In the genomic region with DNA sequence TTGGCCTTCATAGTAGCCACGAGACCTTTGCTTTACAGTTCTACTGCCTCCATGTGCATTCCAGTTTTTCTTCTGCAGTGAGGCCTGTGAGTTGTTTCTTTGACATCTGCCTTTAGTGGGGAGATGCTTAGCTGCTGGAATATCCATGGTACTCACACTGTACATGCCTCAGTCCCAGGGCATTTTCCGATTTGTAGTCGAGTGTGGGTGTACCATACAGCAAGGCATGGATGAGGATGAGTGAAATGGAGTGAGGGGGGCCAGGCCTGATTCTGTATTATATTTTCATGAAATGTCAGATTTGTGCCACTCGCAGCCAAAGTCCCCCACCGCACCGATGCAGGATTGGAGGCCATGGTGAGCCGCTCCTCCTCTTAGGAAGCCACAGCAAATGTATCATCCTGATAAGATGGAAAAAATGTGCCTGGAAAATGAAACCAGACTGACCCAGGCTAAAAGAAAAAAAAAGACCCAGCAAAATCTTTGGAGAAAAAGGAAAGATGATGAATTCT, we compare ENCODE assay signal across 26 cellular contexts.
"Had no signal": no experiment of that assay in that cellular context is flagged by ENCODE, and none has a peak within 500 bp of the region (broad histone marks: within the 10 kb centered on the region; RNA-seq: fewer than 3 reads in every experiment).

No MANE protein-coding gene starts in this region.

- H3K4me3 Mint-ChIP-seq: naive thymus-derived CD8-positive, alpha-beta T cell; nephron; neural crest cell; stimulated activated memory B cell treated with anti-CD40 and anti-IgM and Interleukin-4, amounts not matched to agents 10 μg/mL and 1 μg/mL and 100 μg/mL, for 72 hours had no signal

- H3K9me3 ChIP-seq: heart right ventricle, lower lobe of right lung, ovary, stomach, testis, thyroid gland, transverse colon, upper lobe of left lung had no signal

- H2AFZ ChIP-seq: hepatocyte had no signal

- H3K4me3 ChIP-seq: heart right ventricle, hepatocyte, lower lobe of right lung, ovary, stomach, testis, thyroid gland, transverse colon, upper lobe of left lung had no signal

- H3K79me2 ChIP-seq: hepatocyte had no signal

- DNase-seq: heart right ventricle; islet precursor cell; lower lobe of right lung; mammary epithelial cell; mesenchymal stem cell; nucleus accumbens; right cardiac atrium; small intestine; stimulated activated CD4-positive, alpha-beta T cell treated with anti-CD3 and anti-CD28 coated beads, Interleukin-1b, Interleukin-23, amount 100 ng/mL, for 48 hours; stimulated activated CD4-positive, alpha-beta T cell treated with anti-CD3 and anti-CD28 coated beads, Interleukin-2, amount 100 ng/mL, for 48 hours; stimulated activated CD4-positive, alpha-beta T cell treated with anti-CD3 and anti-CD28 coated beads, Interleukin-4, amount 100 ng/mL, for 4 hours; stimulated activated CD8-positive, alpha-beta memory T cell treated with anti-CD3 and anti-CD28 coated beads, Interleukin-4, amount 100 ng/mL, for 48 hours; stimulated activated naive CD8-positive, alpha-beta T cell treated with anti-CD3 and anti-CD28 coated beads, Interleukin-15, Interleukin-2, amounts not matched to agents 100 U/mL and 50 U/mL, for 24 hours; stomach; testis; thyroid gland; transverse colon; upper lobe of left lung had no signal

- H3K4me2 ChIP-seq: hepatocyte had no signal

- H3K27ac ChIP-seq: heart right ventricle, hepatocyte, lower lobe of right lung, ovary, stomach, testis, thyroid gland, transverse colon, upper lobe of left lung had no signal

- H3K27me3 ChIP-seq: heart right ventricle, hepatocyte, ovary, stomach, testis, thyroid gland, transverse colon, upper lobe of left lung had no signal

- H3K36me3 Mint-ChIP-seq: naive thymus-derived CD8-positive, alpha-beta T cell; stimulated activated memory B cell treated with anti-CD40 and anti-IgM and Interleukin-4, amounts not matched to agents 10 μg/mL and 1 μg/mL and 100 μg/mL, for 72 hours had no signal

- H3K9me3 Mint-ChIP-seq: naive thymus-derived CD8-positive, alpha-beta T cell; nephron had no signal

- H3K27me3 Mint-ChIP-seq: naive thymus-derived CD8-positive, alpha-beta T cell had no signal

- H3K4me1 ChIP-seq: upper lobe of left lung had no signal

- H3K36me3 ChIP-seq: ovary, stomach, thyroid gland, transverse colon had no signal

- H3K4me1 Mint-ChIP-seq: naive thymus-derived CD8-positive, alpha-beta T cell; nephron; stimulated activated memory B cell treated with anti-CD40 and anti-IgM and Interleukin-4, amounts not matched to agents 10 μg/mL and 1 μg/mL and 100 μg/mL, for 72 hours had no signal

- H3K27ac Mint-ChIP-seq: naive thymus-derived CD8-positive, alpha-beta T cell; nephron; progenitor cell of endocrine pancreas; stimulated activated memory B cell treated with anti-CD40 and anti-IgM and Interleukin-4, amounts not matched to agents 10 μg/mL and 1 μg/mL and 100 μg/mL, for 72 hours had no signal

- ATAC-seq: heart right ventricle; lower lobe of right lung; naive thymus-derived CD8-positive, alpha-beta T cell; right cardiac atrium; sciatic nerve; stimulated activated memory B cell treated with anti-CD40 and anti-IgM and Interleukin-4, amounts not matched to agents 10 μg/mL and 1 μg/mL and 100 μg/mL, for 72 hours; stimulated activated naive CD8-positive, alpha-beta T cell treated with anti-CD3 and anti-CD28 coated beads, Interleukin-15, Interleukin-2, amounts not matched to agents 100 U/mL and 50 U/mL, for 24 hours had no signal
